Comparison of ENCODE assay signal across 17 cellular contexts in genomic region chr13:25062479-25062878, GRCh38. TPM values are rescaled to one million over a fixed set of nuclear protein-coding genes. Genes with fewer than 3 reads are reported as not detected.
"Had no signal": no experiment of that assay in that cellular context is flagged by ENCODE, and none has a peak within 500 bp of the region (broad histone marks: within the 10 kb centered on the region; RNA-seq: fewer than 3 reads in every experiment).

No MANE protein-coding gene starts in this region.

- H3K9me3 ChIP-seq: adrenal gland, colonic mucosa, lower lobe of right lung, right atrium auricular region, thyroid gland, vagina had no signal

- H3K36me3 ChIP-seq: adrenal gland, colonic mucosa, lower lobe of right lung, right atrium auricular region, thyroid gland, vagina had no signal

- DNase-seq: activated CD4-positive, alpha-beta T cell treated with anti-CD3 and anti-CD28 coated beads, Interleukin-2, amount 50 U/mL, for 1 hour; activated naive CD4-positive, alpha-beta T cell treated with anti-CD3 and anti-CD28 coated beads, Interleukin-2, amount 50 U/mL, for 16 hours; adrenal gland; colonic mucosa; effector CD4-positive, alpha-beta T cell; hypothalamus; lower lobe of right lung; naive thymus-derived CD4-positive, alpha-beta T cell; posterior cingulate gyrus; thyroid gland had no signal

- H3K36me3 Mint-ChIP-seq: naive thymus-derived CD4-positive, alpha-beta T cell had no signal

- H3K4me3 ChIP-seq: adrenal gland, colonic mucosa, lower lobe of right lung, right atrium auricular region, skin epidermis, thyroid gland, vagina had no signal

- H3K27ac Mint-ChIP-seq: activated T-helper 2 cell treated with anti-CD3 and anti-CD28 coated beads, Interferon-gamma antibody, Interleukin-2, Interleukin-4, amounts not matched to agents 10 μg/mL and 5 μg/mL and 100 μg/mL, durations not matched to agents 14 hours and 24 hours and 36 hours; naive thymus-derived CD4-positive, alpha-beta T cell had no signal

- ATAC-seq: lower lobe of right lung; naive thymus-derived CD4-positive, alpha-beta T cell had no signal

- H3K27ac ChIP-seq: adrenal gland, colonic mucosa, epithelial cell of prostate, lower lobe of right lung, right atrium auricular region, skin epidermis, thyroid gland, vagina had no signal

- H3K4me1 ChIP-seq: adrenal gland, colonic mucosa, lower lobe of right lung, right atrium auricular region, thyroid gland, vagina had no signal

- FAIRE-seq: TTC549 had no signal

- H3K27me3 ChIP-seq: colonic mucosa, right atrium auricular region, thyroid gland, vagina had no signal

- H3K9me3 Mint-ChIP-seq: activated T-helper 2 cell treated with anti-CD3 and anti-CD28 coated beads, Interferon-gamma antibody, Interleukin-2, Interleukin-4, amounts not matched to agents 10 μg/mL and 5 μg/mL and 100 μg/mL, durations not matched to agents 14 hours and 24 hours and 36 hours had no signal

- H3K4me3 Mint-ChIP-seq: naive thymus-derived CD4-positive, alpha-beta T cell had no signal

- H3K4me1 Mint-ChIP-seq: naive thymus-derived CD4-positive, alpha-beta T cell had no signal

RNA-seq across cellular contexts. Expression of gene PABPC3, which starts 33.5 kb away (rescaled TPM):
- total RNA-seq: cardiac septum, right atrium auricular region, vagina had no signal
